In genomic region chr2:166240387-166241313, GRCh38 we compare ENCODE assay signal across 1 cellular context.
TF ChIP-seq lines count a peak whose summit lies in the region.

No MANE protein-coding gene starts in this region.

TF ChIP-seq in HepG2, 621 proteins besides CTCF, POLR2A, EP300 and RAD21 (continued from another document):
- TF ChIP-seq THRA (CRISPR knock-in tag; IDR thresholded peaks at IDR 0.05; ENCODE audit: borderline replicate concordance) (no peak), ELF3 (CRISPR knock-in tag; IDR thresholded peaks at IDR 0.05) (no peak), GZF1 (CRISPR knock-in tag; IDR thresholded peaks at IDR 0.05) (no peak), DR1 (CRISPR knock-in tag; IDR thresholded peaks at IDR 0.05) (no peak), ZBTB4 (CRISPR knock-in tag; IDR thresholded peaks at IDR 0.05; ENCODE audit: borderline replicate concordance) (no peak), PHF8 (CRISPR knock-in tag; IDR thresholded peaks at IDR 0.05) (no peak), ZNF264 (CRISPR knock-in tag; IDR thresholded peaks at IDR 0.05) (no peak), SRF (IDR thresholded peaks at IDR 0.05; ENCODE audit: low read depth, low read length) (no peak), RARA (CRISPR knock-in tag; IDR thresholded peaks at IDR 0.05) (no peak), GMEB2 (CRISPR knock-in tag; IDR thresholded peaks at IDR 0.05; ENCODE audit: low read depth) (no peak), TEF (CRISPR knock-in tag; IDR thresholded peaks at IDR 0.05) (no peak), GMEB1 (CRISPR knock-in tag; IDR thresholded peaks at IDR 0.05; ENCODE audit: borderline replicate concordance) (no peak), ARID4A (CRISPR knock-in tag; IDR thresholded peaks at IDR 0.05; ENCODE audit: borderline replicate concordance) (no peak), PATZ1 (CRISPR knock-in tag; IDR thresholded peaks at IDR 0.05) (no peak)
